ENCODE assay signal across 1 cellular context in genomic region chr1:162391790-162392563, GRCh38.
TF ChIP-seq lines count a peak whose summit lies in the region.

No MANE protein-coding gene starts in this region.

TF ChIP-seq in K562, 482 proteins besides CTCF, POLR2A, EP300 and RAD21 (continued from another document and continues in another):
- TF ChIP-seq IRF1 (CRISPR knock-in tag; IDR thresholded peaks at IDR 0.05; ENCODE audit: borderline replicate concordance) (no peak), SMARCE1 (IDR thresholded peaks at IDR 0.05) (peak; percentile 69), ZBTB17 (CRISPR knock-in tag; IDR thresholded peaks at IDR 0.05) (no peak), ZNF655 (CRISPR knock-in tag; IDR thresholded peaks at IDR 0.05) (no peak), MTA1 (IDR thresholded peaks at IDR 0.05; ENCODE audit: borderline replicate concordance) (peak; percentile 90), SRF (CRISPR knock-in tag; IDR thresholded peaks at IDR 0.05) (no peak), ATF7 (IDR thresholded peaks at IDR 0.05) (no peak; the same call in 1 of the 2 replicates), GABPB1 (CRISPR knock-in tag; IDR thresholded peaks at IDR 0.05) (no peak), SIN3B (IDR thresholded peaks at IDR 0.05; ENCODE audit: low read depth) (no peak), THRA (IDR thresholded peaks at IDR 0.05) (no peak), SPI1 (IDR thresholded peaks at IDR 0.05; ENCODE audit: borderline replicate concordance, low read depth, low read length) (peak; percentile 84), HDGF (IDR thresholded peaks at IDR 0.05) (peak; percentile 95), POLR3A (IDR thresholded peaks at IDR 0.05; ENCODE audit: borderline replicate concordance, extremely low read depth, insufficient read depth, insufficient read length) (no peak), ZBTB26 (CRISPR knock-in tag; IDR thresholded peaks at IDR 0.05) (0 out of 2 replicates have a peak, but pooled peaks have one; percentile 55), KAT2B (IDR thresholded peaks at IDR 0.05; ENCODE audit: low read depth, low read length) (no peak), ZNF347 (CRISPR knock-in tag; IDR thresholded peaks at IDR 0.05; ENCODE audit: low read depth) (no peak), HMGN3 (IDR thresholded peaks at IDR 0.05; ENCODE audit: borderline replicate concordance, extremely low read depth, insufficient read length, low read depth, low read length) (no peak), RBM14 (IDR thresholded peaks at IDR 0.05; ENCODE audit: borderline replicate concordance, insufficient read depth, low read depth, low read length) (no peak), ZBTB40 (IDR thresholded peaks at IDR 0.05) (peak; percentile 43; the same call in 1 of the 2 replicates), ZBTB40 (CRISPR knock-in tag; IDR thresholded peaks at IDR 0.05) (no peak), ZNF717 (CRISPR knock-in tag; IDR thresholded peaks at IDR 0.05) (no peak), SAP30 (IDR thresholded peaks at IDR 0.05; ENCODE audit: borderline replicate concordance, insufficient read depth, low read depth, low read length, poor library complexity, severe bottlenecking) (no peak), PRDM10 (IDR thresholded peaks at IDR 0.05; ENCODE audit: partially characterized antibody) (no peak), GATAD2B (IDR thresholded peaks at IDR 0.05; ENCODE audit: borderline replicate concordance) (peak; percentile 13; the same call in 1 of the 2 replicates), TOE1 (IDR thresholded peaks at IDR 0.05; ENCODE audit: borderline replicate concordance) (peak; percentile 84), TOE1 (CRISPR knock-in tag; IDR thresholded peaks at IDR 0.05; ENCODE audit: borderline replicate concordance, low read depth) (no peak), ZNF165 (CRISPR knock-in tag; IDR thresholded peaks at IDR 0.05; ENCODE audit: borderline replicate concordance) (no peak), FOXP4 (CRISPR knock-in tag; IDR thresholded peaks at IDR 0.05; ENCODE audit: borderline replicate concordance) (no peak), TRIM25 (IDR thresholded peaks at IDR 0.05; ENCODE audit: borderline replicate concordance) (no peak), ZBTB8A (IDR thresholded peaks at IDR 0.05; ENCODE audit: partially characterized antibody) (no peak), TAF15 (IDR thresholded peaks at IDR 0.05; ENCODE audit: low read depth, low read length) (no peak), MLX (CRISPR knock-in tag; conservative IDR thresholded peaks at IDR 0.05) (no peak), NFIX (CRISPR knock-in tag; IDR thresholded peaks at IDR 0.05; ENCODE audit: low read depth) (no peak), KAT8 (IDR thresholded peaks at IDR 0.05; ENCODE audit: low read depth) (no peak), SMARCA5 (IDR thresholded peaks at IDR 0.05) (no peak; the same call in 1 of the 2 replicates)
